ENCODE assay signal across 8 cellular contexts in the genomic region with DNA sequence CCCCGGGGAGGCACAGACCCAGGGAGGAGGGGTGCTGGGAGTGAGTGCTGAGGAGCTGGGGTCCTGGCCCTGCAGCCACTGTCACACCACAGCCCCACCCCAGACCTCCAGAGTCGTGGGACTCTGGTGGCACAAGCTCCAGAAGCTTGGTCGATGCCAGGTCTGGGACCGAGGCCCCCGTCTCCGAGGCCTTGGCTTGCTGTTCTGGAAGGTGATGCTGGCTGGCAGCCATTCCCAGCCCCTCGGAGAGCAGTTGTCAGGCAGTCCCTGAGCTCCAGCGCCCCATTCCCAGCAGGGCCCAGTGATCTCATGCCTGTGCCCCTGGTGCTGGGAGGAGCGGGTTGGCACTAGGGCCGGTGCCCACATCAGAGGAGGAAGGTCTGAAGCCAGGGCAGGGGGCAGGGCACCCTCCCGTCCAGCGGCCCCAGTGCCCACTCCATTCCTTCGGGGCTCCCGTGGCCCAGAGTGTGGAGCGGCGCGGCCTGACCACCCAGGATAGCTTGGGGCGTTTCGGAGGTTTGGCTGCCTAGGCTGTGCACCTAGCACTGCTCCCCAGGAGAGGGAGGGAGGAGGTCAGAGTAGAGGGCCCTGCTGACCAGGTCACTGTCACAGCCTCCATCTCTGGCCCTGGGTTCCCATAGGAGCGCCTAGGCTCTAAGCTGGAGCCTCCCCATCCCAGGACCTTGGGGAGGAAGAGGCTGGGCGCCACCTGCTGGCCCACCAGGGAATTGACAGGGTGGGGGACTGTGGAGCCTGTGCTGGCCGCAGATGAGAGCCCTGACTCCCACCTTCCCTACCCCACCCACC. TPM values are rescaled to one million over a fixed set of nuclear protein-coding genes. Genes with fewer than 3 reads are reported as not detected.
A peak's percentile ranks its signal among the peaks of the same experiment; 100 is the strongest.
DNase-seq lines count a peak whose midpoint lies in the region; ATAC-seq and TF ChIP-seq lines count a peak whose summit lies in the region.

No MANE protein-coding gene starts in this region.

- H3K9ac ChIP-seq in smooth muscle cell (ENCODE audit: low read depth): no peak overlapping the region

- POLR2A ChIA-PET in activated CD8-positive, alpha-beta T cell treated with anti-CD3 and anti-CD28 coated beads, Interleukin-2, amount 10 ng/mL, durations not matched to agents 7 days and 5 days (lab: Charles Lee): interaction anchor here (0.9 kb wide), 1 partner anchor 17 kb away, joined by 3 read pairs; no protein-coding TSS in a partner anchor

- no peak overlapping the region for H3K4me3 Mint-ChIP-seq in activated T-helper 1 cell treated with anti-CD3 and anti-CD28 coated beads, Interleukin-12 subunit alpha, Interleukin-12 subunit beta, Interleukin-2, Interleukin-4 antibody, amounts not matched to agents 30 ng/mL and 10 ng/mL and 1 ng/mL, durations not matched to agents 14 hours and 24 hours and 36 hours
- no peak overlapping the region for H3K4me3 Mint-ChIP-seq in activated CD8-positive, alpha-beta T cell treated with anti-CD3 and anti-CD28 coated beads, Interleukin-2, amount 10 ng/mL, durations not matched to agents 7 days and 5 days
- H3K4me3 Mint-ChIP-seq in glutamatergic neuron (ENCODE audit: unreplicated experiment): no peak overlapping the region

- H3K36me3 Mint-ChIP-seq in activated T-helper 1 cell treated with anti-CD3 and anti-CD28 coated beads, Interleukin-12 subunit alpha, Interleukin-12 subunit beta, Interleukin-2, Interleukin-4 antibody, amounts not matched to agents 30 ng/mL and 10 ng/mL and 1 ng/mL, durations not matched to agents 14 hours and 24 hours and 36 hours (ENCODE audit: low read depth): no peaks in the 10 kb centered on the region
- H3K36me3 Mint-ChIP-seq in activated CD8-positive, alpha-beta T cell treated with anti-CD3 and anti-CD28 coated beads, Interleukin-2, amount 10 ng/mL, durations not matched to agents 7 days and 5 days (ENCODE audit: low read depth): no peaks in the 10 kb centered on the region
- no peaks in the 10 kb centered on the region for H3K36me3 Mint-ChIP-seq in glutamatergic neuron (ENCODE audit: unreplicated experiment)

- peak; percentile 29 for ATAC-seq in activated CD8-positive, alpha-beta T cell treated with anti-CD3 and anti-CD28 coated beads, Interleukin-2, amount 10 ng/mL, durations not matched to agents 7 days and 5 days
- ATAC-seq in HG03571 (IDR thresholded peaks at IDR 0.05; ENCODE audit: unreplicated experiment): no peak
- ATAC-seq in GM18519 (IDR thresholded peaks at IDR 0.05; ENCODE audit: low FRiP score, unreplicated experiment): no peak
- no peak for ATAC-seq in HG02870 (IDR thresholded peaks at IDR 0.05; ENCODE audit: unreplicated experiment)

- H3K4me2 ChIP-seq in smooth muscle cell: no peak overlapping the region

- no peak overlapping the region for H2AFZ ChIP-seq in smooth muscle cell (ENCODE audit: low read depth)

- H3K4me1 ChIP-seq in smooth muscle cell (ENCODE audit: low read depth): no peaks in the 10 kb centered on the region

- H4K20me1 ChIP-seq in smooth muscle cell (ENCODE audit: low read depth): no peaks in the 10 kb centered on the region

- no peaks in the 10 kb centered on the region for H3F3A ChIP-seq in smooth muscle cell (ENCODE audit: low read depth)

- H3K27me3 Mint-ChIP-seq in activated T-helper 1 cell treated with anti-CD3 and anti-CD28 coated beads, Interleukin-12 subunit alpha, Interleukin-12 subunit beta, Interleukin-2, Interleukin-4 antibody, amounts not matched to agents 30 ng/mL and 10 ng/mL and 1 ng/mL, durations not matched to agents 14 hours and 24 hours and 36 hours (ENCODE audit: insufficient read depth): peaks cover 2% of the 10 kb centered on the region
- no peaks in the 10 kb centered on the region for H3K27me3 Mint-ChIP-seq in activated CD8-positive, alpha-beta T cell treated with anti-CD3 and anti-CD28 coated beads, Interleukin-2, amount 10 ng/mL, durations not matched to agents 7 days and 5 days (ENCODE audit: low read depth)
- H3K27me3 Mint-ChIP-seq in glutamatergic neuron (ENCODE audit: unreplicated experiment): peaks cover 16% of the 10 kb centered on the region

- CTCF ChIA-PET in activated CD8-positive, alpha-beta T cell treated with anti-CD3 and anti-CD28 coated beads, Interleukin-2, amount 10 ng/mL, durations not matched to agents 7 days and 5 days (lab: Charles Lee): interaction anchor here (0.7 to 1.9 kb wide), 15 partner anchors 9 to 540 kb away, joined by 3 to 10 read pairs (median 4); no protein-coding TSS in a partner anchor

- H3K9me3 Mint-ChIP-seq in activated T-helper 1 cell treated with anti-CD3 and anti-CD28 coated beads, Interleukin-12 subunit alpha, Interleukin-12 subunit beta, Interleukin-2, Interleukin-4 antibody, amounts not matched to agents 30 ng/mL and 10 ng/mL and 1 ng/mL, durations not matched to agents 14 hours and 24 hours and 36 hours: no peaks in the 10 kb centered on the region
- no peaks in the 10 kb centered on the region for H3K9me3 Mint-ChIP-seq in activated CD8-positive, alpha-beta T cell treated with anti-CD3 and anti-CD28 coated beads, Interleukin-2, amount 10 ng/mL, durations not matched to agents 7 days and 5 days (ENCODE audit: insufficient read depth)
- peaks cover 2% of the 10 kb centered on the region for H3K9me3 Mint-ChIP-seq in glutamatergic neuron (ENCODE audit: unreplicated experiment)

- no peaks in the 10 kb centered on the region for H3K79me2 ChIP-seq in smooth muscle cell (ENCODE audit: low read depth)

- H3K27me3 ChIP-seq in smooth muscle cell (ENCODE audit: low read depth): no peaks in the 10 kb centered on the region

- no peak overlapping the region for H3K27ac ChIP-seq in smooth muscle cell (ENCODE audit: low read depth)

- intact Hi-C loops in activated T-helper 1 cell treated with anti-CD3 and anti-CD28 coated beads, Interleukin-12 subunit alpha, Interleukin-12 subunit beta, Interleukin-2, Interleukin-4 antibody, amounts not matched to agents 30 ng/mL and 10 ng/mL and 1 ng/mL, durations not matched to agents 14 hours and 24 hours and 36 hours (cut with micrococcal nuclease): no loop called here

- peak; percentile 17 for DNase-seq in activated T-helper 1 cell treated with Interleukin-2 at 50 U/mL for 16 hours (ENCODE audit: low read depth)
- DNase-seq in activated T-helper 1 cell treated with anti-CD3 and anti-CD28 coated beads, Interleukin-12 subunit alpha, Interleukin-12 subunit beta, Interleukin-2, Interleukin-4 antibody, amounts not matched to agents 30 ng/mL and 10 ng/mL and 1 ng/mL, durations not matched to agents 14 hours and 24 hours and 36 hours (ENCODE audit: low spot score): no peak
- no peak for DNase-seq in activated CD8-positive, alpha-beta T cell treated with anti-CD3 and anti-CD28 coated beads, Interleukin-2, amount 10 ng/mL, durations not matched to agents 7 days and 5 days
- peak; percentile 59 for DNase-seq in glutamatergic neuron
- no peak for DNase-seq in smooth muscle cell (lab: John Stamatoyannopoulos, UW; ENCODE audit: unreplicated experiment)

- 91% methylated on average over 20 of the region's 22 CpGs for WGBS in smooth muscle cell (ENCODE audit: low lambda C conversion rate)

- H3K36me3 ChIP-seq in smooth muscle cell (ENCODE audit: low read depth): no peaks in the 10 kb centered on the region

- TF ChIP-seq CTCF in glutamatergic neuron (IDR thresholded peaks at IDR 0.05; ENCODE audit: partially characterized antibody, unreplicated experiment): peak; percentile 75
- peak; percentile 43 for TF ChIP-seq CTCF in smooth muscle cell (IDR thresholded peaks at IDR 0.05; ENCODE audit: borderline replicate concordance, insufficient read depth, poor library complexity, severe bottlenecking)

- H3K27ac Mint-ChIP-seq in activated T-helper 1 cell treated with anti-CD3 and anti-CD28 coated beads, Interleukin-12 subunit alpha, Interleukin-12 subunit beta, Interleukin-2, Interleukin-4 antibody, amounts not matched to agents 30 ng/mL and 10 ng/mL and 1 ng/mL, durations not matched to agents 14 hours and 24 hours and 36 hours: no peak overlapping the region
- H3K27ac Mint-ChIP-seq in activated CD8-positive, alpha-beta T cell treated with anti-CD3 and anti-CD28 coated beads, Interleukin-2, amount 10 ng/mL, durations not matched to agents 7 days and 5 days: no peak overlapping the region
- no peak overlapping the region for H3K27ac Mint-ChIP-seq in glutamatergic neuron (ENCODE audit: unreplicated experiment)

- no peaks in the 10 kb centered on the region for H3K4me1 Mint-ChIP-seq in activated T-helper 1 cell treated with anti-CD3 and anti-CD28 coated beads, Interleukin-12 subunit alpha, Interleukin-12 subunit beta, Interleukin-2, Interleukin-4 antibody, amounts not matched to agents 30 ng/mL and 10 ng/mL and 1 ng/mL, durations not matched to agents 14 hours and 24 hours and 36 hours (ENCODE audit: low read depth)
- H3K4me1 Mint-ChIP-seq in activated CD8-positive, alpha-beta T cell treated with anti-CD3 and anti-CD28 coated beads, Interleukin-2, amount 10 ng/mL, durations not matched to agents 7 days and 5 days (ENCODE audit: low read depth): peaks cover 10% of the 10 kb centered on the region
- H3K4me1 Mint-ChIP-seq in glutamatergic neuron (ENCODE audit: low read depth, unreplicated experiment): no peaks in the 10 kb centered on the region

- H3K9me3 ChIP-seq in smooth muscle cell (replicated peaks; ENCODE audit: low read depth): no peaks in the 10 kb centered on the region

- no peak overlapping the region for H3K4me3 ChIP-seq in smooth muscle cell

RNA-seq across cellular contexts. Expression of a gene that starts 16.8 kb away (rescaled TPM):
- total RNA-seq in activated T-helper 1 cell treated with anti-CD3 and anti-CD28 coated beads, Interleukin-12 subunit alpha, Interleukin-12 subunit beta, Interleukin-2, Interleukin-4 antibody, amounts not matched to agents 30 ng/mL and 10 ng/mL and 1 ng/mL, durations not matched to agents 14 hours and 24 hours and 36 hours: not detected in 2 replicates
- total RNA-seq in activated CD8-positive, alpha-beta T cell treated with anti-CD3 and anti-CD28 coated beads, Interleukin-2, amount 10 ng/mL, durations not matched to agents 7 days and 5 days: not detected
- total RNA-seq in glutamatergic neuron (ENCODE audit: unreplicated experiment) (not detected), smooth muscle cell (not detected in 2 replicates)
- not detected in 2 replicates for polyA plus RNA-seq in smooth muscle cell

RNA-seq across cellular contexts. Expression of a gene that starts 32.5 kb away (rescaled TPM):
- not detected in 2 replicates for total RNA-seq in activated T-helper 1 cell treated with anti-CD3 and anti-CD28 coated beads, Interleukin-12 subunit alpha, Interleukin-12 subunit beta, Interleukin-2, Interleukin-4 antibody, amounts not matched to agents 30 ng/mL and 10 ng/mL and 1 ng/mL, durations not matched to agents 14 hours and 24 hours and 36 hours
- not detected for total RNA-seq in activated CD8-positive, alpha-beta T cell treated with anti-CD3 and anti-CD28 coated beads, Interleukin-2, amount 10 ng/mL, durations not matched to agents 7 days and 5 days
- 2.4 TPM for total RNA-seq in glutamatergic neuron (ENCODE audit: unreplicated experiment)
- total RNA-seq in smooth muscle cell: not detected in 2 replicates
- not detected in 2 replicates for polyA plus RNA-seq in smooth muscle cell

RNA-seq across cellular contexts. Expression of a gene that starts 48.5 kb away (rescaled TPM):
- 0.12 TPM in 1 of 2 replicates, not detected in the other for total RNA-seq in activated T-helper 1 cell treated with anti-CD3 and anti-CD28 coated beads, Interleukin-12 subunit alpha, Interleukin-12 subunit beta, Interleukin-2, Interleukin-4 antibody, amounts not matched to agents 30 ng/mL and 10 ng/mL and 1 ng/mL, durations not matched to agents 14 hours and 24 hours and 36 hours
- not detected for total RNA-seq in activated CD8-positive, alpha-beta T cell treated with anti-CD3 and anti-CD28 coated beads, Interleukin-2, amount 10 ng/mL, durations not matched to agents 7 days and 5 days
- total RNA-seq in glutamatergic neuron (ENCODE audit: unreplicated experiment): 2.3 TPM
- total RNA-seq in smooth muscle cell: not detected in 2 replicates
- polyA plus RNA-seq in smooth muscle cell: not detected in 2 replicates

Comparison
In these comparisons a context has a peak if more than half of its experiments do, and no peak if none do; other contexts are left out.
1. DNase-seq: peak in activated T-helper 1 cell treated with Interleukin-2 at 50 U/mL for 16 hours (single experiment) and glutamatergic neuron (single experiment); none in activated T-helper 1 cell treated with anti-CD3 and anti-CD28 coated beads, Interleukin-12 subunit alpha, Interleukin-12 subunit beta, Interleukin-2, Interleukin-4 antibody, amounts not matched to agents 30 ng/mL and 10 ng/mL and 1 ng/mL, durations not matched to agents 14 hours and 24 hours and 36 hours (single experiment), activated CD8-positive, alpha-beta T cell treated with anti-CD3 and anti-CD28 coated beads, Interleukin-2, amount 10 ng/mL, durations not matched to agents 7 days and 5 days (single experiment) and smooth muscle cell (single experiment).